Comparison of ENCODE assay signal across 16 cellular contexts in the genomic region with DNA sequence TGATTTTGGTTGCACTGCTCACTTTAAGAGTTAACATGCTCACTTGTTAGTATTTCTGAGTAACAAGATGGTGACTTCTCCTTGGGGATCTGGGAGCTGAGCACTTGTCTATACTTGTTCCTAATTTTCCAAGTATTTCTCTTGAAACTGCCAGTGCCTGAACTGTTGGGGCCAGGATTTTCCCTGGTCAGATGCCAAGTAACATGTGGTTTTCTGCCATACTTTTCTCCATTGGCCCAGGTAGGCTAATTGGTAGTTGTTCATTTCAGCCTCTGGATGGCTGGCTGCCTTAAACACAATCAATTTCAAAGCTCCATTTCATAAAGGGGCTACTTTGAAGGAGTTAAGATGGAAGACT. TPM values are rescaled to one million over a fixed set of nuclear protein-coding genes. Genes with fewer than 3 reads are reported as not detected.
DNase-seq lines count a peak whose midpoint lies in the region; ATAC-seq and TF ChIP-seq lines count a peak whose summit lies in the region.
"Had no signal": no experiment of that assay in that cellular context is flagged by ENCODE, and none has a peak within 500 bp of the region (broad histone marks: within the 10 kb centered on the region; RNA-seq: fewer than 3 reads in every experiment).

No MANE protein-coding gene starts in this region.

- no peak for ATAC-seq in RWPE2 (ENCODE audit: low read depth)
- no peak for ATAC-seq in memory B cell (ENCODE audit: low read depth)
- no peak for ATAC-seq in left ventricle myocardium superior

- peaks cover 8% of the 10 kb centered on the region for H3K4me1 ChIP-seq in RWPE2 (ENCODE audit: insufficient read depth, poor library complexity, severe bottlenecking)

- peaks cover 26% of the 10 kb centered on the region for H3K36me3 Mint-ChIP-seq in memory B cell

- H3K27ac Mint-ChIP-seq in memory B cell = peak overlapping the region; percentile 31

- H3K9me3 ChIP-seq in RWPE2 (ENCODE audit: severe bottlenecking) = no peaks in the 10 kb centered on the region

- H3K9me3 Mint-ChIP-seq in memory B cell = peaks cover 2% of the 10 kb centered on the region
- H3K9me3 Mint-ChIP-seq: CD4-positive, alpha-beta memory T cell; H9; IgD-negative memory B cell had no signal

- H3K27ac ChIP-seq in RWPE2 (ENCODE audit: poor library complexity, severe bottlenecking) = peak overlapping the region; percentile 12
- peak overlapping the region; percentile 72 for H3K27ac ChIP-seq in epithelial cell of prostate

- TF ChIP-seq CTCF in RWPE2 (IDR thresholded peaks at IDR 0.05; ENCODE audit: poor library complexity, severe bottlenecking) = no peak

- H3K4me3 ChIP-seq in RWPE2 (ENCODE audit: severe bottlenecking) = no peak overlapping the region

- intact Hi-C loops in left ventricle myocardium superior (cut with micrococcal nuclease) = no loop called here

- no peak overlapping the region for H3K4me3 Mint-ChIP-seq in memory B cell
- H3K4me3 Mint-ChIP-seq: CD4-positive, alpha-beta memory T cell; H9; IgD-negative memory B cell had no signal

- DNase-seq in M059J (ENCODE audit: low read depth) (peak; percentile 48), RWPE2 (ENCODE audit: low spot score) (no peak), epithelial cell of prostate (ENCODE audit: low read depth, low spot score) (no peak), memory B cell (ENCODE audit: low spot score in 2 of 2) (no peak), left ventricle myocardium superior (no peak), dedifferentiated amniotic fluid mesenchymal stem cell (ENCODE audit: extremely low spot score) (no peak), SW 1271 (lab: John Stamatoyannopoulos, UW) (no peak)
- no peak for DNase-seq in activated CD4-positive, alpha-beta T cell treated with anti-CD3 and anti-CD28 coated beads, Interleukin-2, amount 50 U/mL, for 48 hours
- DNase-seq: Calu3; CD4-positive, alpha-beta memory T cell; DMS53; H9; NCI-H1417 treated with DMSO at 0.1 percent for 48 hours; NCI-H2029; NCI-H510A had no signal

- no peaks in the 10 kb centered on the region for H3K27me3 Mint-ChIP-seq in memory B cell
- H3K27me3 Mint-ChIP-seq: CD4-positive, alpha-beta memory T cell; IgD-negative memory B cell had no signal

- peaks cover 33% of the 10 kb centered on the region for H3K36me3 ChIP-seq in RWPE2 (ENCODE audit: low read depth)

- peaks cover 16% of the 10 kb centered on the region for H3K4me1 Mint-ChIP-seq in memory B cell

- no peaks in the 10 kb centered on the region for H3K27me3 ChIP-seq in RWPE2 (ENCODE audit: insufficient read depth, poor library complexity, severe bottlenecking)

RNA-seq across cellular contexts. Expression of a gene that starts 35.0 kb away (rescaled TPM):
- total RNA-seq in M059J (2014; rRNA removed; shearing (Covaris generic)) = 31.2 and 31.4 TPM in 2 replicates
- 34.1 TPM for total RNA-seq in left ventricle myocardium superior

RNA-seq across cellular contexts. Expression of a gene that starts 50.9 kb away (rescaled TPM):
- 11.8 and 17.2 TPM in 2 replicates for total RNA-seq in M059J (2014; rRNA removed; shearing (Covaris generic))
- 3.7 TPM for total RNA-seq in left ventricle myocardium superior
